Comparison of ENCODE assay signal across 8 cellular contexts in genomic region chr6:139533573-139534471, GRCh38.
DNase-seq lines count a peak whose midpoint lies in the region; ATAC-seq and TF ChIP-seq lines count a peak whose summit lies in the region.

No MANE protein-coding gene starts in this region.

- CTCF ChIA-PET in AG04449 (lab: Yijun Ruan, JAX), result interaction anchor here (1.3 kb wide), 1 partner anchor 9 kb away, joined by 3 read pairs; no protein-coding TSS in a partner anchor

- peak overlapping the region; percentile 82 for H3K27ac Mint-ChIP-seq in activated T-helper 2 cell treated with anti-CD3 and anti-CD28 coated beads, Interferon-gamma antibody, Interleukin-2, Interleukin-4, amounts not matched to agents 10 μg/mL and 5 μg/mL and 100 μg/mL, durations not matched to agents 14 hours and 24 hours and 36 hours

- TF ChIP-seq CTCF in AG04449 (IDR thresholded peaks at IDR 0.05; ENCODE audit: insufficient read depth, low read length, missing control alignments), result no peak
- TF ChIP-seq CTCF in transverse colon (IDR thresholded peaks at IDR 0.05), result no peak

- peak; percentile 65 for DNase-seq in AG04449 (ENCODE audit: low read depth, low spot score)
- peak; percentile 92 for DNase-seq in HCEC 1CT
- DNase-seq in activated T-helper 2 cell treated with anti-CD3 and anti-CD28 coated beads, Interferon-gamma antibody, Interleukin-2, Interleukin-4, amounts not matched to agents 10 μg/mL and 5 μg/mL and 100 μg/mL, durations not matched to agents 14 hours and 24 hours and 36 hours (ENCODE audit: low spot score), result no peak
- DNase-seq in iris pigment epithelial cell (ENCODE audit: low read depth), result peak; percentile 92
- DNase-seq in transverse colon, result peak; percentile 74
- no peak for DNase-seq in NCI-H1694 treated with DMSO at 0.1 percent for 48 hours (lab: John Stamatoyannopoulos, UW)

- POLR2A ChIA-PET in AG04449 (lab: Yijun Ruan, JAX), result interaction anchor here (1.6 kb wide), 1 partner anchor 159 kb away, joined by 9 read pairs; the partner anchor contains the start of gene CITED2

- intact Hi-C loops in activated T-helper 2 cell treated with anti-CD3 and anti-CD28 coated beads, Interferon-gamma antibody, Interleukin-2, Interleukin-4, amounts not matched to agents 10 μg/mL and 5 μg/mL and 100 μg/mL, durations not matched to agents 14 hours and 24 hours and 36 hours (cut with micrococcal nuclease), result loop anchor here (2.0 to 10.0 kb wide), 3 partner anchors 13 to 1051 kb away; no protein-coding TSS in a partner anchor
- intact Hi-C loops in transverse colon (cut with DNase I; ENCODE audit: low total_unique reads), result no loop called here

- TF ChIP-seq EP300 in transverse colon (IDR thresholded peaks at IDR 0.05; ENCODE audit: low read depth), result no peak

- H3K27me3 ChIP-seq in transverse colon, result no peaks in the 10 kb centered on the region

- peaks cover 52% of the 10 kb centered on the region for H3K4me1 Mint-ChIP-seq in activated T-helper 2 cell treated with anti-CD3 and anti-CD28 coated beads, Interferon-gamma antibody, Interleukin-2, Interleukin-4, amounts not matched to agents 10 μg/mL and 5 μg/mL and 100 μg/mL, durations not matched to agents 14 hours and 24 hours and 36 hours (ENCODE audit: low read depth)

- H3K9me3 ChIP-seq in transverse colon, result no peaks in the 10 kb centered on the region

- H3K4me3 ChIP-seq in AG04449 (ENCODE audit: low read depth, low read length), result no peak overlapping the region
- H3K4me3 ChIP-seq in transverse colon, result peak overlapping the region in 3 of 4 donors; percentile 11 to 42 (median 14)

- peak overlapping the region; percentile 84 to 87 (median 86) for H3K27ac ChIP-seq in transverse colon

- H3K36me3 ChIP-seq in transverse colon, result no peaks in the 10 kb centered on the region

- 29 to 39% methylated on average over 4 to 11 of the region's 11 CpGs for WGBS in transverse colon (ENCODE audit: low coverage in 1 of 2), 2 donors

- H3K9me3 Mint-ChIP-seq in activated T-helper 2 cell treated with anti-CD3 and anti-CD28 coated beads, Interferon-gamma antibody, Interleukin-2, Interleukin-4, amounts not matched to agents 10 μg/mL and 5 μg/mL and 100 μg/mL, durations not matched to agents 14 hours and 24 hours and 36 hours, result peaks cover 8% of the 10 kb centered on the region

- peaks cover 6% of the 10 kb centered on the region for H3K36me3 Mint-ChIP-seq in activated T-helper 2 cell treated with anti-CD3 and anti-CD28 coated beads, Interferon-gamma antibody, Interleukin-2, Interleukin-4, amounts not matched to agents 10 μg/mL and 5 μg/mL and 100 μg/mL, durations not matched to agents 14 hours and 24 hours and 36 hours (ENCODE audit: low read depth)

- no peak overlapping the region for H3K4me3 Mint-ChIP-seq in activated T-helper 2 cell treated with anti-CD3 and anti-CD28 coated beads, Interferon-gamma antibody, Interleukin-2, Interleukin-4, amounts not matched to agents 10 μg/mL and 5 μg/mL and 100 μg/mL, durations not matched to agents 14 hours and 24 hours and 36 hours (ENCODE audit: low read depth)

- TF ChIP-seq POLR2A in transverse colon (IDR thresholded peaks at IDR 0.05), result peak; percentile 52

- ATAC-seq in GM21737 (IDR thresholded peaks at IDR 0.05; ENCODE audit: unreplicated experiment) (no peak), HG02870 (IDR thresholded peaks at IDR 0.05; ENCODE audit: unreplicated experiment) (no peak)

- H3K4me1 ChIP-seq in transverse colon, result peaks cover 24 to 62% (median 38%) of the 10 kb centered on the region in 4 donors

- no peaks in the 10 kb centered on the region for H3K27me3 Mint-ChIP-seq in activated T-helper 2 cell treated with anti-CD3 and anti-CD28 coated beads, Interferon-gamma antibody, Interleukin-2, Interleukin-4, amounts not matched to agents 10 μg/mL and 5 μg/mL and 100 μg/mL, durations not matched to agents 14 hours and 24 hours and 36 hours (ENCODE audit: low read depth)

- in situ Hi-C loops in transverse colon (cut with MboI; ENCODE audit: low pct_ligation_motif_present in 1 of 4, low pct_unique_long_range_greater_than_20kb in 1 of 4, low sequenced_read_pairs in 3 of 4), result loop anchor here in 1 of 4 donors (10.0 kb wide), 1 partner anchor 159 kb away; the partner anchor contains the start of gene CITED2

Comparison
In these comparisons a context has a peak if more than half of its experiments do, and no peak if none do; other contexts are left out.
1. DNase-seq: peak in AG04449 (single experiment), HCEC 1CT (single experiment), iris pigment epithelial cell (single experiment) and transverse colon (single experiment); none in activated T-helper 2 cell treated with anti-CD3 and anti-CD28 coated beads, Interferon-gamma antibody, Interleukin-2, Interleukin-4, amounts not matched to agents 10 μg/mL and 5 μg/mL and 100 μg/mL, durations not matched to agents 14 hours and 24 hours and 36 hours (single experiment) and NCI-H1694 treated with DMSO at 0.1 percent for 48 hours (single experiment).